Comparison of ENCODE assay signal across 8 cellular contexts in genomic region chr13:45370922-45371406, GRCh38. TPM values are rescaled to one million over a fixed set of nuclear protein-coding genes. Genes with fewer than 3 reads are reported as not detected.
DNase-seq lines count a peak whose midpoint lies in the region; ATAC-seq and TF ChIP-seq lines count a peak whose summit lies in the region.

No MANE protein-coding gene starts in this region.

- H3K4me3 ChIP-seq in heart left ventricle, result peak overlapping the region in 7 of 12 donors; percentile 14 to 45 (median 21)

- WGBS in heart left ventricle, 4 donors, result 13 to 17% (median 15%) methylated on average over 26 to 30 of the region's 30 CpGs

- H3K36me3 ChIP-seq in heart left ventricle, result peaks cover 0 to 13% (median 0%) of the 10 kb centered on the region in 9 donors

- TF ChIP-seq CTCF in GM12872 (IDR thresholded peaks at IDR 0.05; ENCODE audit: insufficient read depth, low read depth, low read length) (peak; percentile 93), heart left ventricle (IDR thresholded peaks at IDR 0.05) (peak; percentile 93 to 99 (median 96))

- intact Hi-C loops in heart left ventricle (cut with DNase I), result loop anchor here in 9 of 10 donors (1.0 to 10.0 kb wide), 10 partner anchors 23 to 124 kb away; partner anchors contain the start of gene COG3 (in 2 of the 9)

- ATAC-seq in heart left ventricle (peak; percentile 83 to 91 (median 86)), HG02884 (IDR thresholded peaks at IDR 0.05; ENCODE audit: unreplicated experiment) (no peak), HG03439 (IDR thresholded peaks at IDR 0.05; ENCODE audit: unreplicated experiment) (no peak), HG03460 (IDR thresholded peaks at IDR 0.05; ENCODE audit: unreplicated experiment) (no peak)

- DNase-seq in RPMI8226 (peak; percentile 34), amniotic epithelial cell (ENCODE audit: low read depth) (peak; percentile 82), heart left ventricle (peak; percentile 70 to 82 (median 71)), pulmonary artery endothelial cell (ENCODE audit: low read depth, low spot score) (peak; percentile 17)

- TF ChIP-seq POLR2A in heart left ventricle (IDR thresholded peaks at IDR 0.05), result no peak

- peaks cover 0 to 35% (median 21%) of the 10 kb centered on the region in 12 donors for H3K4me1 ChIP-seq in heart left ventricle

- H3K27ac ChIP-seq in heart left ventricle, result peak overlapping the region in 6 of 12 donors; percentile 4 to 58 (median 43)

- no peaks in the 10 kb centered on the region for H3K9me3 ChIP-seq in heart left ventricle

- no peaks in the 10 kb centered on the region for H3K27me3 ChIP-seq in heart left ventricle

RNA-seq across cellular contexts. Expression of gene TPT1, which starts 30.0 kb away (rescaled TPM):
- total RNA-seq in heart left ventricle, result 1,000 to 10,000 TPM; 1,738 to 4,300 (median 3,888) TPM
- polyA plus RNA-seq in heart left ventricle, result 1,000 to 10,000 TPM; 6,619 to 7,117 TPM
- total RNA-seq in pulmonary artery endothelial cell, result 2,284 and 2,494 TPM in 2 replicates

RNA-seq across cellular contexts. Expression of gene SLC25A30, which starts 47.2 kb away (rescaled TPM):
- total RNA-seq in heart left ventricle, result 100 to 1,000 TPM in 6 of 9 donors, 10 to 100 TPM in 3; 56.9 to 208 (median 128) TPM
- 10 to 100 TPM; 27.9 to 51.6 TPM for polyA plus RNA-seq in heart left ventricle
- total RNA-seq in pulmonary artery endothelial cell, result 15.6 and 32.2 TPM in 2 replicates

Comparison
In these comparisons a context has a peak if more than half of its experiments do, and no peak if none do; other contexts are left out.
1. DNase-seq: peak in every context shown above with its lines; median percentile 82 in amniotic epithelial cell; 71 in heart left ventricle; 34 in RPMI8226; 17 in pulmonary artery endothelial cell.
2. ATAC-seq: peak in heart left ventricle (4 of 4); none in HG02884 (single experiment), HG03439 (single experiment) and HG03460 (single experiment).